In genomic region chr3:141231101-141231922, GRCh38 we compare ENCODE assay signal across 8 cellular contexts. TPM values are rescaled to one million over a fixed set of nuclear protein-coding genes. Genes with fewer than 3 reads are reported as not detected.
A peak's percentile ranks its signal among the peaks of the same experiment; 100 is the strongest.
DNase-seq lines count a peak whose midpoint lies in the region; ATAC-seq and TF ChIP-seq lines count a peak whose summit lies in the region.

Gene PXYLP1 (plus strand): TSS chr3:141231825. CDS start chr3:141260176, 28,351 bp downstream.

- H3K4me3 Mint-ChIP-seq in activated B cell treated with CpG ODN at 0.5 μM for 24 hours: peak within 1 kb of the TSS; percentile 93

- no peaks in the 10 kb centered on the region for H3K9me3 Mint-ChIP-seq in activated B cell treated with CpG ODN at 0.5 μM for 24 hours

- intact Hi-C loops in activated B cell treated with CpG ODN at 0.5 μM for 24 hours (cut with micrococcal nuclease): loop anchor here (1.0 to 10.0 kb wide), 8 partner anchors 39 to 643 kb away; partner anchors contain the start of genes ATP1B3, RNF7 and SLC25A36

- POLR2A ChIA-PET in activated B cell treated with CpG ODN at 0.5 μM for 24 hours (lab: Charles Lee): interaction anchor here (0.7 to 2.2 kb wide), 9 partner anchors 11 to 256 kb away, joined by 3 to 12 read pairs (median 4); partner anchors contain the start of gene RASA2

- no peaks in the 10 kb centered on the region for H3K27me3 ChIP-seq in kidney epithelial cell (ENCODE audit: control insufficient read depth, insufficient read depth, low read length)

- CTCF ChIA-PET in activated B cell treated with CpG ODN at 0.5 μM for 24 hours (lab: Charles Lee): interaction anchor here (0.5 to 1.9 kb wide), 21 partner anchors 8 to 507 kb away, joined by 3 to 11 read pairs (median 4); no protein-coding TSS in a partner anchor

- no peaks in the 10 kb centered on the region for H3K36me3 ChIP-seq in kidney epithelial cell (ENCODE audit: control insufficient read depth, insufficient read depth, low read length)

- TF ChIP-seq CTCF in activated B cell treated with CpG ODN at 0.5 μM for 24 hours (IDR thresholded peaks at IDR 0.05): no peak
- no peak for TF ChIP-seq CTCF in kidney epithelial cell (IDR thresholded peaks at IDR 0.05; ENCODE audit: insufficient read depth, low read length, poor library complexity, severe bottlenecking)

- ATAC-seq in GM18861 (IDR thresholded peaks at IDR 0.05; ENCODE audit: unreplicated experiment): peak; percentile 94
- peak; percentile 97 for ATAC-seq in HG03095 (IDR thresholded peaks at IDR 0.05; ENCODE audit: unreplicated experiment)
- ATAC-seq in activated B cell treated with CpG ODN at 0.5 μM for 24 hours (ENCODE audit: low read depth): peak; percentile 96

- peaks cover 16% of the 10 kb centered on the region for H3K4me1 Mint-ChIP-seq in activated B cell treated with CpG ODN at 0.5 μM for 24 hours

- DNase-seq in AG08395 (ENCODE audit: low spot score) (peak; percentile 97), NCI-H2171 treated with DMSO at 0.1 percent for 48 hours (lab: John Stamatoyannopoulos, UW) (peak; percentile 79), activated B cell treated with CpG ODN at 0.5 μM for 24 hours (peak; percentile 91), kidney epithelial cell (ENCODE audit: low read depth) (peak; percentile 41)
- peak; percentile 89 for DNase-seq in central memory CD4-positive, alpha-beta T cell
- DNase-seq in stimulated activated CD4-positive, alpha-beta T cell treated with anti-CD3 and anti-CD28 coated beads, Interleukin-15, amount 100 ng/mL, for 48 hours (ENCODE audit: low read depth in 2 of 2): peak; percentile 77 to 90

- H3K36me3 Mint-ChIP-seq in activated B cell treated with CpG ODN at 0.5 μM for 24 hours (ENCODE audit: low read depth): peaks cover 2% of the 10 kb centered on the region

- H3K27me3 Mint-ChIP-seq in activated B cell treated with CpG ODN at 0.5 μM for 24 hours: no peaks in the 10 kb centered on the region

- peak within 1 kb of the TSS; percentile 75 for H3K4me3 ChIP-seq in kidney epithelial cell (ENCODE audit: low read depth, low read length)

- peak within 1 kb of the TSS; percentile 94 for H3K27ac Mint-ChIP-seq in activated B cell treated with CpG ODN at 0.5 μM for 24 hours

RNA-seq across cellular contexts. Expression of gene PXYLP1, which starts in this region (rescaled TPM):
- total RNA-seq in activated B cell treated with CpG ODN at 0.5 μM for 24 hours: 2.3 and 2.7 TPM in 2 replicates
- total RNA-seq in kidney epithelial cell: 11.5 and 15.8 TPM in 2 replicates

Comparison
In these comparisons a context has a peak if more than half of its experiments do, and no peak if none do; other contexts are left out.
1. Peak in every context shown above with its lines: DNase-seq, ATAC-seq and H3K4me3 ChIP-seq.
2. DNase-seq: peak in every context shown above with its lines; median percentile 97 in AG08395; 91 in activated B cell treated with CpG ODN at 0.5 μM for 24 hours; 89 in central memory CD4-positive, alpha-beta T cell; 84 in stimulated activated CD4-positive, alpha-beta T cell treated with anti-CD3 and anti-CD28 coated beads, Interleukin-15, amount 100 ng/mL, for 48 hours; 79 in NCI-H2171 treated with DMSO at 0.1 percent for 48 hours; 41 in kidney epithelial cell.